Comparison of ENCODE assay signal across 13 cellular contexts in the genomic region with DNA sequence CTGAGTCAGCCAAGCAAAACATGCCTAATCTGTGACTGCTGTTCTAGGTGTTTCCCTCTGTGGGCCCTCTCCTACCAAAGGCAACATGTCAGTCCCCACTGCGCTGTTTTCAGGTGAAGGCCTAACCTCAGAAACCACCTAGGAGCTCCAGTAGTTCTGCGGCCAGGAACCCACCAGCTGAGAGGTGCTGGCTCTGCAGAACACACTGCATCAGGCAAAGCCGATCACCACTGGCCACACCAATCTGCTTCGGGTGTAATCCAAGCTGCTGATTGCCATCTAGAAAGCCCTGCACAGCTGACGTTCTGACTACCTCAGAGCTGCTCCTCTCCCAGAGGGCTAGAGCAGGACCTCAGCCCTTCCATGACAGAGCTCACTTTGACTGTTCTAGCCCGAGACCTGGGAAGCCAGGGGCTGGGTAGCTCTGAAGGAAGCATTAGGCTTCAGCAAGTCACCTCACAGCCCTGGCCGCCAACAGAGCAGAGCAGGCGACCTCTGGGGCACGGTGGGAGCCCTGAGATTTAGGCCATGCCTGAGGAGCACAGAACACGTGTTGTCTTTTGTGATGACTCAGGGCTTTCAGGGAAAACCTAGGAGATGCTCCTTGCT. TPM values are rescaled to one million over a fixed set of nuclear protein-coding genes. Genes with fewer than 3 reads are reported as not detected.
A peak's percentile ranks its signal among the peaks of the same experiment; 100 is the strongest.
DNase-seq lines count a peak whose midpoint lies in the region; ATAC-seq and TF ChIP-seq lines count a peak whose summit lies in the region.
"Had no signal": no experiment of that assay in that cellular context is flagged by ENCODE, and none has a peak within 500 bp of the region (broad histone marks: within the 10 kb centered on the region; RNA-seq: fewer than 3 reads in every experiment).

No MANE protein-coding gene starts in this region.

- TF ChIP-seq CTCF in fibroblast of mammary gland (conservative IDR thresholded peaks at IDR 0.05; ENCODE audit: control insufficient read depth, insufficient read depth, low read depth, low read length): no peak

- H3K4me3 ChIP-seq in fibroblast of mammary gland (ENCODE audit: control insufficient read depth, low read depth, low read length): no peak overlapping the region
- H3K4me3 ChIP-seq: colonic mucosa, lung had no signal

- H3K27ac ChIP-seq in temporal lobe (ENCODE audit: low read depth, low read length): peak overlapping the region; percentile 66
- H3K27ac ChIP-seq: colonic mucosa had no signal

- DNase-seq in activated gamma-delta T cell treated with Interleukin-2 at 50 U/mL for 16 hours (peak; percentile 38), activated gamma-delta T cell (lab: John Stamatoyannopoulos, UW) (no peak), fibroblast of mammary gland (ENCODE audit: low read depth) (peak; percentile 30), NCI-H526 treated with DMSO at 0.1 percent for 48 hours (lab: John Stamatoyannopoulos, UW) (no peak), dedifferentiated amniotic fluid mesenchymal stem cell (ENCODE audit: extremely low spot score) (no peak)
- DNase-seq in activated T-cell treated with anti-CD3 and anti-CD28 coated beads, Interleukin-2, amount 50 U/mL, for 48 hours: peak; percentile 63 to 68
- DNase-seq: activated CD4-positive, CD25-positive, alpha-beta regulatory T cell; colonic mucosa; GF-D8; NCI-H146 had no signal

- no peak for ATAC-seq in GM18517 (IDR thresholded peaks at IDR 0.05; ENCODE audit: unreplicated experiment)

RNA-seq across cellular contexts. Expression of a gene that starts 14.8 kb away (rescaled TPM):
- total RNA-seq in temporal lobe: 53.8 TPM

RNA-seq across cellular contexts. Expression of a gene that starts 48.1 kb away (rescaled TPM):
- total RNA-seq in temporal lobe: 14.5 TPM

RNA-seq across cellular contexts. Expression of a gene that starts 51.4 kb away (rescaled TPM):
- 0.98 TPM for total RNA-seq in temporal lobe

Comparison
In these comparisons a context has a peak if more than half of its experiments do, and no peak if none do; other contexts are left out.
1. DNase-seq: peak in activated gamma-delta T cell treated with Interleukin-2 at 50 U/mL for 16 hours (single experiment), activated T-cell treated with anti-CD3 and anti-CD28 coated beads, Interleukin-2, amount 50 U/mL, for 48 hours (2 of 2) and fibroblast of mammary gland (single experiment); none in activated gamma-delta T cell (single experiment), NCI-H526 treated with DMSO at 0.1 percent for 48 hours (single experiment) and dedifferentiated amniotic fluid mesenchymal stem cell (single experiment).